In the genomic region with DNA sequence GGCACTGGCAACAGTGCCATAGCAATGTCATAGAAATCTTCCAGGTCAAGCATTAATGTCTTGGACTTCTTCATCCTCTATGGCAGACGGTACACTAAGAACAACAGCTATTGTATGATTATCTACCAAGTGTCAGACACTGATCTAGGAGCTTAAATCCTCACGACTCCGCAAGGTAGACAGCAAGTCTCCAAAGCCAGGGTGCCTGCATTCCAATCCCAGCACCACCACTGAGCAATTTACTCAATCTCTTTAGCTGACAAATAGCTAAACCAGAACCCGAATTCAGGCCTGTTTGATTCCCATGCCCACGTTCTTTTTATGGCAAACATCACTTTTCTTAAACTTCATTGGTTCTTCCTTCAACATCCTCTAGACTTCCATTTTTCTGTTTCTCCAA, we compare ENCODE assay signal across 1 cellular context.
TF ChIP-seq lines count a peak whose summit lies in the region.

No MANE protein-coding gene starts in this region.

TF ChIP-seq in H1, 55 proteins besides CTCF, POLR2A, EP300 and RAD21:
- TF ChIP-seq BACH1 (IDR thresholded peaks at IDR 0.05; ENCODE audit: low read length) = no peak
- TF ChIP-seq CTBP2 (IDR thresholded peaks at IDR 0.05; ENCODE audit: borderline replicate concordance, insufficient read depth, insufficient read length, low read length) = no peak
- no peak for TF ChIP-seq RNF2 (IDR thresholded peaks at IDR 0.05; ENCODE audit: borderline replicate concordance, low read depth, low read length, missing control alignments, poor library complexity, severe bottlenecking)
- no peak for TF ChIP-seq TAF1 (IDR thresholded peaks at IDR 0.05; ENCODE audit: low read depth, low read length)
- no peak for TF ChIP-seq JUND (IDR thresholded peaks at IDR 0.05; ENCODE audit: low read length)
- TF ChIP-seq, protein P1, sequence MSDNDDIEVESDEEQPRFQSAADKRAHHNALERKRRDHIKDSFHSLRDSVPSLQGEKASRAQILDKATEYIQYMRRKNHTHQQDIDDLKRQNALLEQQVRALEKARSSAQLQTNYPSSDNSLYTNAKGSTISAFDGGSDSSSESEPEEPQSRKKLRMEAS (IDR thresholded peaks at IDR 0.05) = no peak
- TF ChIP-seq HDAC2 (IDR thresholded peaks at IDR 0.05; ENCODE audit: borderline replicate concordance in 1 of 2, low read depth in 2 of 2, low read length in 2 of 2) = no peak
- no peak for TF ChIP-seq RXRA (IDR thresholded peaks at IDR 0.05; ENCODE audit: insufficient read depth, low read depth, low read length)
- no peak for TF ChIP-seq TAF7 (optimal IDR thresholded peaks at IDR 0.05; ENCODE audit: borderline replicate concordance, low read depth, low read length)
- TF ChIP-seq CHD1 (IDR thresholded peaks at IDR 0.05; ENCODE audit: low read depth, low read length) = no peak
- no peak for TF ChIP-seq KDM4A (IDR thresholded peaks at IDR 0.05; ENCODE audit: low read depth, low read length, severe bottlenecking)
- no peak for TF ChIP-seq ZNF274 (IDR thresholded peaks at IDR 0.05; ENCODE audit: borderline replicate concordance, extremely low read depth, low read length)
- TF ChIP-seq BCL11A (IDR thresholded peaks at IDR 0.05; ENCODE audit: low read depth in 2 of 2, low read length in 2 of 2) = no peak
- no peak for TF ChIP-seq TCF12 (IDR thresholded peaks at IDR 0.05; ENCODE audit: low read depth, low read length)
- no peak for TF ChIP-seq NANOG (IDR thresholded peaks at IDR 0.05; ENCODE audit: insufficient read depth, low read depth, low read length, poor library complexity, severe bottlenecking)
- no peak for TF ChIP-seq YY1 (IDR thresholded peaks at IDR 0.05; ENCODE audit: low read depth, low read length)
